15 cellular contexts compared by ENCODE assay signal in genomic region chr21:27813750-27814149, GRCh38.
DNase-seq lines count a peak whose midpoint lies in the region; ATAC-seq and TF ChIP-seq lines count a peak whose summit lies in the region.
"Had no signal": no experiment of that assay in that cellular context is flagged by ENCODE, and none has a peak within 500 bp of the region (broad histone marks: within the 10 kb centered on the region; RNA-seq: fewer than 3 reads in every experiment).

No MANE protein-coding gene starts in this region.

- H2BK20ac ChIP-seq in IMR-90 (ENCODE audit: low read depth, low read length) = peak overlapping the region; percentile 36; the same call in 1 of the 2 replicates

- in situ Hi-C loops in IMR-90 (cut with MboI; ENCODE audit: low sequenced_read_pairs) = no loop called here

- peak overlapping the region; percentile 8 for H3K18ac ChIP-seq in IMR-90 (ENCODE audit: low read depth, low read length)

- H3K4me2 ChIP-seq in IMR-90 (ENCODE audit: low read depth, low read length) = peak overlapping the region; percentile 17; the same call in 1 of the 2 replicates

- peak overlapping the region; percentile 1; the same call in 1 of the 2 replicates for H3K4ac ChIP-seq in IMR-90 (ENCODE audit: low read depth, low read length)

- no peaks in the 10 kb centered on the region for H3K79me1 ChIP-seq in IMR-90 (ENCODE audit: low read depth in 1 of 2, low read length in 2 of 2)

- BruUV-seq in IMR-90 (replicated peaks; lab: Mats Ljungman, UMichigan) = no TSS peak

- dilution Hi-C loops in IMR-90 (cut with HindIII; ENCODE audit: low sequenced_read_pairs, unreplicated experiment) = no loop called here

- H4K20me1 ChIP-seq in IMR-90 (ENCODE audit: insufficient read depth, low read length) = no peaks in the 10 kb centered on the region

- peak overlapping the region; percentile 27 for H3K9ac ChIP-seq in IMR-90 (ENCODE audit: low read depth, low read length)

- no peaks in the 10 kb centered on the region for H3K4me1 Mint-ChIP-seq in CD4-positive, alpha-beta T cell (ENCODE audit: low read depth)
- H3K4me1 Mint-ChIP-seq: activated naive CD4-positive, alpha-beta T cell treated with anti-CD3 and anti-CD28 coated beads, Interleukin-2, amount 50 U/mL, for 24 hours; CD14-positive monocyte; central memory CD8-positive, alpha-beta T cell; IgD-negative memory B cell had no signal

- peak overlapping the region; percentile 20 to 41; a peak in 2 of 4 replicates for H4K8ac ChIP-seq in IMR-90 (ENCODE audit: low read depth in 2 of 2, low read length in 2 of 2)

- 48% methylated on average over 3 of the region's 8 CpGs; no CpG with 5 or more reads in 1 of the 2 experiments for WGBS in IMR-90 (ENCODE audit: extremely low coverage in 2 of 2, insufficient read length in 1 of 2), 2 experiments

- POLR2A ChIA-PET in IMR-90 (lab: Charles Lee; ENCODE audit: unreplicated experiment) = no interaction called here
- POLR2A ChIA-PET in CD4-positive, alpha-beta T cell (lab: Charles Lee) = no interaction called here

- H2BK5ac ChIP-seq in IMR-90 (ENCODE audit: low read depth, low read length, poor library complexity, severe bottlenecking) = no peak overlapping the region

- no peak overlapping the region for H2AFZ ChIP-seq in IMR-90 (replicated peaks; ENCODE audit: low read length, poor library complexity)

- no peak for TF ChIP-seq CTCF in IMR-90 (conservative IDR thresholded peaks at IDR 0.05; ENCODE audit: low read depth, low read length)
- no peak for TF ChIP-seq CTCF in CD4-positive, alpha-beta T cell (IDR thresholded peaks at IDR 0.05)

- H3K27ac Mint-ChIP-seq in CD4-positive, alpha-beta T cell = no peak overlapping the region
- H3K27ac Mint-ChIP-seq: activated naive CD4-positive, alpha-beta T cell treated with anti-CD3 and anti-CD28 coated beads, Interleukin-2, amount 50 U/mL, for 24 hours; CD14-positive monocyte; IgD-negative memory B cell had no signal

- no peak overlapping the region for H3K4me3 ChIP-seq in IMR-90 (ENCODE audit: insufficient read depth, low read depth, low read length)
- H3K4me3 ChIP-seq: psoas muscle had no signal

- H3K4me3 Mint-ChIP-seq in CD4-positive, alpha-beta T cell = no peak overlapping the region
- H3K4me3 Mint-ChIP-seq: activated naive CD4-positive, alpha-beta T cell treated with anti-CD3 and anti-CD28 coated beads, Interleukin-2, amount 50 U/mL, for 24 hours; CD14-positive monocyte; central memory CD8-positive, alpha-beta T cell; IgD-negative memory B cell had no signal

- TF ChIP-seq RAD21 in IMR-90 (IDR thresholded peaks at IDR 0.05; ENCODE audit: low read length) = no peak

- DNase-seq in IMR-90 (no peak), ecto neural progenitor cell (ENCODE audit: low spot score) (peak; percentile 48), medulla oblongata (ENCODE audit: extremely low spot score) (peak; percentile 92), substantia nigra (lab: John Stamatoyannopoulos, UW) (peak; percentile 4 to 89 (median 72)), NCI-H2081 treated with DMSO at 0.1 percent for 48 hours (lab: John Stamatoyannopoulos, UW) (no peak)
- DNase-seq in CD4-positive, alpha-beta T cell = no peak
- DNase-seq: activated T-cell treated with anti-CD3 and anti-CD28 coated beads for 4 hours, mesendoderm, NCI-H1092 treated with DMSO at 0.1 percent for 48 hours, psoas muscle had no signal

- no peaks in the 10 kb centered on the region for H3K27me3 Mint-ChIP-seq in CD4-positive, alpha-beta T cell
- H3K27me3 Mint-ChIP-seq: activated naive CD4-positive, alpha-beta T cell treated with anti-CD3 and anti-CD28 coated beads, Interleukin-2, amount 50 U/mL, for 24 hours; central memory CD8-positive, alpha-beta T cell; IgD-negative memory B cell had no signal

- CTCF ChIA-PET in IMR-90 (lab: Yijun Ruan, JAX) = interaction anchor here (0.9 to 1.5 kb wide), 2 partner anchors 10 to 25 kb away, joined by 3 to 4 read pairs; no protein-coding TSS in a partner anchor
- CTCF ChIA-PET in CD4-positive, alpha-beta T cell (lab: Charles Lee) = no interaction called here

- H4K91ac ChIP-seq in IMR-90 (ENCODE audit: insufficient read depth, low read depth, low read length) = peak overlapping the region; percentile 46

- 0 out of 3 replicates have a peak overlapping the region, but pooled peaks have one; percentile 8 for H2BK15ac ChIP-seq in IMR-90 (ENCODE audit: low read depth, low read length)

- no peaks in the 10 kb centered on the region for H3K36me3 Mint-ChIP-seq in CD4-positive, alpha-beta T cell (ENCODE audit: low read depth)
- H3K36me3 Mint-ChIP-seq: activated naive CD4-positive, alpha-beta T cell treated with anti-CD3 and anti-CD28 coated beads, Interleukin-2, amount 50 U/mL, for 24 hours; CD14-positive monocyte; IgD-negative memory B cell had no signal

- no peak overlapping the region for H2AK9ac ChIP-seq in IMR-90 (replicated peaks; ENCODE audit: low read depth, low read length, poor library complexity)

- H3K27me3 ChIP-seq in IMR-90 (ENCODE audit: control insufficient read depth, insufficient read depth, low read length) = no peaks in the 10 kb centered on the region
- H3K27me3 ChIP-seq in CD4-positive, alpha-beta T cell (ENCODE audit: control insufficient read depth, insufficient read depth, low read length) = no peaks in the 10 kb centered on the region

- no peaks in the 10 kb centered on the region for H3K36me3 ChIP-seq in IMR-90 (ENCODE audit: control insufficient read depth, insufficient read depth, low read length)

- ATAC-seq in IMR-90 (ENCODE audit: low read depth) (no peak), GM18870 (IDR thresholded peaks at IDR 0.05; ENCODE audit: unreplicated experiment) (no peak)
- ATAC-seq in CD4-positive, alpha-beta T cell (ENCODE audit: poor library complexity) = no peak
- ATAC-seq: psoas muscle had no signal

- H3K27ac ChIP-seq in IMR-90 (ENCODE audit: insufficient read depth, low read length) (peak overlapping the region; percentile 75), substantia nigra (ENCODE audit: low read depth, low read length, poor library complexity, severe bottlenecking) (peak overlapping the region; percentile 93)
- H3K27ac ChIP-seq in CD4-positive, alpha-beta T cell (ENCODE audit: low read depth, low read length) = no peak overlapping the region
- H3K27ac ChIP-seq: psoas muscle had no signal

- peaks cover 4% of the 10 kb centered on the region for H3K9me3 Mint-ChIP-seq in CD4-positive, alpha-beta T cell
- H3K9me3 Mint-ChIP-seq: activated naive CD4-positive, alpha-beta T cell treated with anti-CD3 and anti-CD28 coated beads, Interleukin-2, amount 50 U/mL, for 24 hours; central memory CD8-positive, alpha-beta T cell; IgD-negative memory B cell had no signal

- no peaks in the 10 kb centered on the region for H3K9me1 ChIP-seq in IMR-90 (ENCODE audit: insufficient read depth, low read length)

- H3K4me1 ChIP-seq in IMR-90 (ENCODE audit: control insufficient read depth, insufficient read depth, low read length) = peaks cover 11% of the 10 kb centered on the region

- no peak overlapping the region; the same call in 1 of the 2 replicates for H3K14ac ChIP-seq in IMR-90 (replicated peaks; ENCODE audit: low read depth, low read length)

- no peak overlapping the region for H2AK5ac ChIP-seq in IMR-90 (ENCODE audit: low read depth, low read length)

- H3K23ac ChIP-seq in IMR-90 (ENCODE audit: low read depth, low read length) = no peak overlapping the region

- no peaks in the 10 kb centered on the region for H3K9me3 ChIP-seq in IMR-90 (ENCODE audit: control insufficient read depth, insufficient read depth, low read length)
- H3K9me3 ChIP-seq in CD4-positive, alpha-beta T cell (ENCODE audit: control insufficient read depth, low read length) = no peaks in the 10 kb centered on the region
- H3K9me3 ChIP-seq: psoas muscle had no signal

- H2BK120ac ChIP-seq in IMR-90 (ENCODE audit: low read depth, low read length) = peak overlapping the region; percentile 42

- no peak for TF ChIP-seq POLR2A in IMR-90 (IDR thresholded peaks at IDR 0.05; ENCODE audit: low read depth, low read length)

- intact Hi-C loops in IMR-90 (cut with micrococcal nuclease) = no loop called here
- intact Hi-C loops in CD4-positive, alpha-beta T cell (cut with DNase I, micrococcal nuclease) = no loop called here

- 0 out of 2 replicates have a peak overlapping the region, but pooled peaks have one; percentile 24 for H3K56ac ChIP-seq in IMR-90 (ENCODE audit: extremely low read depth, insufficient read depth, low read length)

- H4K5ac ChIP-seq in IMR-90 (ENCODE audit: low read depth, low read length) = peak overlapping the region; percentile 70

TF ChIP-seq in IMR-90, 13 proteins besides CTCF, POLR2A, EP300 and RAD21 (continues in another document):
- TF ChIP-seq BHLHE40 (IDR thresholded peaks at IDR 0.05; ENCODE audit: low read depth, low read length) (no peak), ELK1 (IDR thresholded peaks at IDR 0.05; ENCODE audit: borderline replicate concordance, low read depth, low read length) (no peak), SMC3 (IDR thresholded peaks at IDR 0.05; ENCODE audit: low read depth, low read length) (no peak), USF2 (IDR thresholded peaks at IDR 0.05; ENCODE audit: low read depth, low read length) (no peak), NFE2L2 (IDR thresholded peaks at IDR 0.05; ENCODE audit: low read depth, low read length) (no peak), MXI1 (IDR thresholded peaks at IDR 0.05; ENCODE audit: borderline replicate concordance, low read depth, low read length) (no peak), CEBPB (IDR thresholded peaks at IDR 0.05; ENCODE audit: low read depth, low read length) (no peak), CHD1 (IDR thresholded peaks at IDR 0.05; ENCODE audit: low read depth, low read length) (no peak), FOS (IDR thresholded peaks at IDR 0.05; ENCODE audit: low read depth, low read length) (no peak), RFX5 (IDR thresholded peaks at IDR 0.05; ENCODE audit: low read depth, low read length) (no peak), RCOR1 (IDR thresholded peaks at IDR 0.05; ENCODE audit: insufficient replicate concordance, low read length) (no peak), MAFK (IDR thresholded peaks at IDR 0.05; ENCODE audit: low read depth, low read length) (no peak)

Comparison
In these comparisons a context has a peak if more than half of its experiments do, and no peak if none do; other contexts are left out.
1. DNase-seq: peak in ecto neural progenitor cell (single experiment), medulla oblongata (single experiment) and substantia nigra (49 of 49); none in IMR-90 (single experiment), CD4-positive, alpha-beta T cell (0 of 10) and NCI-H2081 treated with DMSO at 0.1 percent for 48 hours (single experiment).